24 cellular contexts compared by ENCODE assay signal in genomic region chr4:156694413-156694812, GRCh38.
A peak's percentile ranks its signal among the peaks of the same experiment; 100 is the strongest.
DNase-seq lines count a peak whose midpoint lies in the region; ATAC-seq and TF ChIP-seq lines count a peak whose summit lies in the region.
"Had no signal": no experiment of that assay in that cellular context is flagged by ENCODE, and none has a peak within 500 bp of the region (broad histone marks: within the 10 kb centered on the region; RNA-seq: fewer than 3 reads in every experiment).

No MANE protein-coding gene starts in this region.

- TF ChIP-seq CTCF in HCT116 (IDR thresholded peaks at IDR 0.05 in 2 of 3, conservative IDR thresholded peaks at IDR 0.05 in 1 of 3; ENCODE audit: borderline replicate concordance in 1 of 3, insufficient read depth in 1 of 3, low read depth in 2 of 3, low read length in 2 of 3), result no peak
- TF ChIP-seq CTCF in SK-N-SH (IDR thresholded peaks at IDR 0.05), result no peak
- TF ChIP-seq CTCF in parathyroid adenoma (IDR thresholded peaks at IDR 0.05), result no peak

- RAD21 ChIA-PET in HCT116 (lab: Charles Lee; ENCODE audit: low non-redundant PET in 1 of 2, low total read pairs in 2 of 2, uncharacterized antibody in 2 of 2, unreplicated experiment in 2 of 2), result no interaction called here

- H2AFZ ChIP-seq in HCT116 (ENCODE audit: low read depth, low read length, poor library complexity, severe bottlenecking) (peak overlapping the region; percentile 10), SK-N-SH (ENCODE audit: low read depth) (peak overlapping the region; percentile 11; the same call in 1 of the 2 replicates), parathyroid adenoma (peak overlapping the region; percentile 47)
- H2AFZ ChIP-seq: PC-9 had no signal

- no peak overlapping the region for H3K4me3 ChIP-seq in HCT116 (replicated peaks in 1 of 2; ENCODE audit: low read depth in 1 of 2, low read length in 2 of 2)
- H3K4me3 ChIP-seq in SK-N-SH (ENCODE audit: low read depth in 2 of 2, low read length in 1 of 2), result no peak overlapping the region
- no peak overlapping the region for H3K4me3 ChIP-seq in parathyroid adenoma (ENCODE audit: low read depth, low read length)
- H3K4me3 ChIP-seq: BLaER1, GM12878, PC-9 had no signal

- H3K9me2 ChIP-seq in HCT116 (ENCODE audit: insufficient read depth) (no peaks in the 10 kb centered on the region), SK-N-SH (no peaks in the 10 kb centered on the region)

- H3K9me3 ChIP-seq in HCT116 (ENCODE audit: control insufficient read depth in 1 of 2, insufficient read depth in 1 of 2, low read depth in 1 of 2, low read length in 2 of 2) (no peaks in the 10 kb centered on the region), SK-N-SH (no peaks in the 10 kb centered on the region), parathyroid adenoma (ENCODE audit: control insufficient read depth, low read length) (peaks cover 4% of the 10 kb centered on the region)
- H3K9me3 ChIP-seq: BLaER1 had no signal

- TF ChIP-seq EP300 in SK-N-SH (IDR thresholded peaks at IDR 0.05; ENCODE audit: borderline replicate concordance in 1 of 2, low read depth in 1 of 2, low read length in 1 of 2), result no peak

- no peaks in the 10 kb centered on the region for H4K20me1 ChIP-seq in HCT116 (ENCODE audit: insufficient read depth)
- H4K20me1 ChIP-seq in SK-N-SH (ENCODE audit: insufficient read depth), result no peaks in the 10 kb centered on the region
- H4K20me1 ChIP-seq: BLaER1 had no signal

- intact Hi-C loops in HCT116 (cut with micrococcal nuclease), result loop anchor here (5.0 kb wide), 1 partner anchor 273 kb away; no protein-coding TSS in a partner anchor

- POLR2A ChIA-PET in HCT116 (lab: Charles Lee), result no interaction called here
- POLR2A ChIA-PET in SK-N-SH (lab: Yijun Ruan, JAX), result no interaction called here

- H3K27me3 ChIP-seq in HCT116 (ENCODE audit: insufficient read depth, low read length) (no peaks in the 10 kb centered on the region), SK-N-SH (ENCODE audit: insufficient read depth) (no peaks in the 10 kb centered on the region), parathyroid adenoma (ENCODE audit: control insufficient read depth, insufficient read depth, low read length) (no peaks in the 10 kb centered on the region)
- H3K27me3 ChIP-seq: BLaER1 had no signal

- ATAC-seq in HCT116 (no peak), GM18868 (IDR thresholded peaks at IDR 0.05; ENCODE audit: unreplicated experiment) (no peak)
- ATAC-seq: GM12878, T-cell had no signal

- H3K27ac ChIP-seq in HCT116 (ENCODE audit: low read depth, low read length) (no peak overlapping the region), SK-N-SH (ENCODE audit: low read depth in 2 of 2, low read length in 1 of 2) (no peak overlapping the region), parathyroid adenoma (peak overlapping the region; percentile 89)
- H3K27ac ChIP-seq: BLaER1, HL-60, KMS-11, PC-9 had no signal

- DNase-seq in HCT116 (ENCODE audit: low read depth, low spot score) (no peak), SK-N-SH (no peak), left kidney (ENCODE audit: low read depth, low spot score) (peak; percentile 38), NOMO-1 treated with DMSO at 0.1 percent for 48 hours (lab: John Stamatoyannopoulos, UW; ENCODE audit: unreplicated experiment) (no peak), SHP77 (lab: John Stamatoyannopoulos, UW) (no peak)
- no peak for DNase-seq in stimulated activated CD4-positive, alpha-beta T cell treated with anti-CD3 and anti-CD28 coated beads, Interleukin-4, amount 100 ng/mL, for 1 hour
- DNase-seq: ACHN; CD4-positive, alpha-beta T cell; COR-L47; DMS79 treated with DMSO at 0.1 percent for 48 hours; NCI-H1105; NCI-H146; NCI-H2029; NCI-H2171; PC-9; RPMI8226; SIG-M5; T-cell had no signal

- H3K36me3 ChIP-seq in HCT116 (ENCODE audit: control insufficient read depth in 1 of 2, insufficient read depth in 2 of 2, low read length in 2 of 2), result no peaks in the 10 kb centered on the region
- H3K36me3 ChIP-seq in SK-N-SH (replicated peaks in 1 of 2; ENCODE audit: control insufficient read depth in 1 of 2, insufficient read depth in 2 of 2, low read length in 1 of 2), result no peaks in the 10 kb centered on the region
- no peaks in the 10 kb centered on the region for H3K36me3 ChIP-seq in parathyroid adenoma (ENCODE audit: control insufficient read depth, insufficient read depth, low read length)
- H3K36me3 ChIP-seq: BLaER1 had no signal

- H3F3A ChIP-seq in SK-N-SH (replicated peaks; ENCODE audit: insufficient read depth), result no peaks in the 10 kb centered on the region

- H3K4me2 ChIP-seq in HCT116 (ENCODE audit: low read length) (no peak overlapping the region), SK-N-SH (no peak overlapping the region), parathyroid adenoma (ENCODE audit: low read length) (no peak overlapping the region)
- H3K4me2 ChIP-seq: BLaER1, KMS-11, PC-9 had no signal

- 41% methylated on average over 3 of the region's 3 CpGs for WGBS in SK-N-SH (ENCODE audit: low lambda C conversion rate)

- no peaks in the 10 kb centered on the region for H3K4me1 ChIP-seq in HCT116 (ENCODE audit: control insufficient read depth in 1 of 2, insufficient read depth in 2 of 2, low read length in 2 of 2)
- no peaks in the 10 kb centered on the region; a peak in 1 of 4 replicates for H3K4me1 ChIP-seq in SK-N-SH (ENCODE audit: control insufficient read depth in 1 of 2, insufficient read depth in 2 of 2, low read depth in 1 of 2, low read length in 1 of 2)
- H3K4me1 ChIP-seq in parathyroid adenoma, result peaks cover 13% of the 10 kb centered on the region
- H3K4me1 ChIP-seq: BLaER1 had no signal

- H3K9ac ChIP-seq in HCT116 (ENCODE audit: low read length) (no peak overlapping the region), SK-N-SH (no peak overlapping the region), parathyroid adenoma (no peak overlapping the region)
- H3K9ac ChIP-seq: BLaER1, KMS-11 had no signal

- CTCF ChIA-PET in HCT116 (lab: Charles Lee) (no interaction called here), SK-N-SH (lab: Yijun Ruan, JAX) (no interaction called here)

- TF ChIP-seq RAD21 in HCT116 (IDR thresholded peaks at IDR 0.05; ENCODE audit: low read depth) (no peak), SK-N-SH (IDR thresholded peaks at IDR 0.05; ENCODE audit: low read length) (no peak)

- no peaks in the 10 kb centered on the region for H3K79me2 ChIP-seq in HCT116 (ENCODE audit: insufficient read depth, low read length)
- H3K79me2 ChIP-seq in SK-N-SH (ENCODE audit: insufficient read depth), result no peaks in the 10 kb centered on the region
- no peaks in the 10 kb centered on the region for H3K79me2 ChIP-seq in parathyroid adenoma

- TF ChIP-seq POLR2A in HCT116 (IDR thresholded peaks at IDR 0.05; ENCODE audit: borderline replicate concordance, extremely low read depth, insufficient read depth, insufficient read length), result no peak

- BruUV-seq in HCT116 (replicated peaks; lab: Mats Ljungman, UMichigan), result no TSS peak

TF ChIP-seq in HCT116, 20 proteins besides CTCF, POLR2A, EP300 and RAD21 (continues in another document):
- TF ChIP-seq TCF7L2 (IDR thresholded peaks at IDR 0.05; ENCODE audit: borderline replicate concordance, extremely low read depth, insufficient read depth, insufficient read length), result no peak
- TF ChIP-seq POLR2AphosphoS5 (IDR thresholded peaks at IDR 0.05; ENCODE audit: low read depth, low read length), result no peak
- no peak for TF ChIP-seq YY1 (IDR thresholded peaks at IDR 0.05; ENCODE audit: extremely low read depth, insufficient replicate concordance, low read depth, low read length)
- TF ChIP-seq ZBTB33 (IDR thresholded peaks at IDR 0.05; ENCODE audit: extremely low read depth, insufficient replicate concordance, low read length), result no peak
- TF ChIP-seq MAX (IDR thresholded peaks at IDR 0.05), result no peak

TF ChIP-seq in SK-N-SH, 30 proteins besides CTCF, POLR2A, EP300 and RAD21:
- TF ChIP-seq NRF1 (IDR thresholded peaks at IDR 0.05; ENCODE audit: low read depth, low read length) (no peak), MXI1 (IDR thresholded peaks at IDR 0.05; ENCODE audit: low read depth, low read length) (no peak), JUND (IDR thresholded peaks at IDR 0.05) (no peak), SMC3 (IDR thresholded peaks at IDR 0.05; ENCODE audit: low read depth, low read length) (no peak), PBX3 (IDR thresholded peaks at IDR 0.05) (no peak), SIN3A (IDR thresholded peaks at IDR 0.05; ENCODE audit: borderline replicate concordance, low read depth, low read length) (no peak), MAX (IDR thresholded peaks at IDR 0.05; ENCODE audit: low read depth) (no peak), RFX5 (IDR thresholded peaks at IDR 0.05; ENCODE audit: low read length) (no peak), GATA2 (CRISPR knock-in tag; IDR thresholded peaks at IDR 0.05) (no peak), NFIC (IDR thresholded peaks at IDR 0.05; ENCODE audit: borderline replicate concordance) (no peak), TAF1 (IDR thresholded peaks at IDR 0.05; ENCODE audit: borderline replicate concordance, low read depth, low read length) (no peak)
